In genomic region chr5:122498163-122498562, GRCh38 we compare ENCODE assay signal across 10 cellular contexts.
DNase-seq lines count a peak whose midpoint lies in the region; TF ChIP-seq lines count a peak whose summit lies in the region.
"Had no signal": no experiment of that assay in that cellular context is flagged by ENCODE, and none has a peak within 500 bp of the region (broad histone marks: within the 10 kb centered on the region; RNA-seq: fewer than 3 reads in every experiment).

No MANE protein-coding gene starts in this region.

- peak; percentile 19 for TF ChIP-seq CTCF in MCF 10A (IDR thresholded peaks at IDR 0.05; ENCODE audit: unreplicated experiment)
- no peak for TF ChIP-seq CTCF in breast epithelium (IDR thresholded peaks at IDR 0.05)
- TF ChIP-seq CTCF in testis (IDR thresholded peaks at IDR 0.05), result peak in 2 of 3 experiments; percentile 21 to 29
- TF ChIP-seq CTCF in MM.1S (IDR thresholded peaks at IDR 0.05; ENCODE audit: low read length), result no peak

- H3K36me3 ChIP-seq in breast epithelium, result no peaks in the 10 kb centered on the region
- no peaks in the 10 kb centered on the region for H3K36me3 ChIP-seq in adipocyte (ENCODE audit: control insufficient read depth, insufficient read depth, low read length, severe bottlenecking)
- H3K36me3 ChIP-seq in testis (ENCODE audit: low read depth, missing control alignments), result no peaks in the 10 kb centered on the region
- no peaks in the 10 kb centered on the region for H3K36me3 ChIP-seq in MM.1S (replicated peaks; ENCODE audit: insufficient read depth, low read length)
- H3K36me3 ChIP-seq: esophagus squamous epithelium had no signal

- no peak overlapping the region for H3K4me3 ChIP-seq in breast epithelium
- no peak overlapping the region for H3K4me3 ChIP-seq in adipocyte (ENCODE audit: low read length)
- H3K4me3 ChIP-seq in testis, result no peak overlapping the region
- no peak overlapping the region for H3K4me3 ChIP-seq in MM.1S (ENCODE audit: low read length)
- H3K4me3 ChIP-seq: esophagus squamous epithelium had no signal

- H3K4me3 Mint-ChIP-seq in MCF 10A (ENCODE audit: unreplicated experiment), result no peak overlapping the region

- no peak overlapping the region for H3K4me2 ChIP-seq in MM.1S (ENCODE audit: low read depth, low read length)

- no peaks in the 10 kb centered on the region for H3K79me2 ChIP-seq in MM.1S (ENCODE audit: low read length)

- H3K9ac ChIP-seq in adipocyte (ENCODE audit: low read length) (no peak overlapping the region), MM.1S (ENCODE audit: low read length) (no peak overlapping the region)

- H3K36me3 Mint-ChIP-seq in MCF 10A (ENCODE audit: insufficient read depth, unreplicated experiment), result no peaks in the 10 kb centered on the region

- intact Hi-C loops in MCF 10A (cut with micrococcal nuclease) (loop anchor here (1.0 kb wide), 1 partner anchor 302 kb away; no protein-coding TSS in a partner anchor), breast epithelium (cut with DNase I; ENCODE audit: low total_unique reads) (no loop called here), testis (cut with DNase I; ENCODE audit: low total_unique reads) (no loop called here)

- TF ChIP-seq POLR2A in breast epithelium (IDR thresholded peaks at IDR 0.05), result no peak
- no peak for TF ChIP-seq POLR2A in testis (IDR thresholded peaks at IDR 0.05)

- no peaks in the 10 kb centered on the region for H3K27me3 ChIP-seq in breast epithelium
- H3K27me3 ChIP-seq in adipocyte (replicated peaks; ENCODE audit: control insufficient read depth, insufficient read depth, low read length), result no peaks in the 10 kb centered on the region
- no peaks in the 10 kb centered on the region for H3K27me3 ChIP-seq in testis
- no peaks in the 10 kb centered on the region for H3K27me3 ChIP-seq in MM.1S (replicated peaks; ENCODE audit: insufficient read depth, low read length)
- H3K27me3 ChIP-seq: esophagus squamous epithelium had no signal

- CTCF ChIA-PET in MCF 10A (lab: Yijun Ruan, JAX), result interaction anchor here (0.5 to 10.9 kb wide), 7 partner anchors 10 to 312 kb away, joined by 3 to 67 read pairs (median 5); no protein-coding TSS in a partner anchor

- no peaks in the 10 kb centered on the region for H3K27me3 Mint-ChIP-seq in MCF 10A (ENCODE audit: insufficient read depth, unreplicated experiment)

- BruUV-seq in MCF 10A (replicated peaks; lab: Mats Ljungman, UMichigan), result no TSS peak

- H3K27ac ChIP-seq in breast epithelium (no peak overlapping the region), testis (no peak overlapping the region), MM.1S (ENCODE audit: low read length) (no peak overlapping the region)
- H3K27ac ChIP-seq: esophagus squamous epithelium had no signal

- H3F3A ChIP-seq in MM.1S (ENCODE audit: insufficient read depth, low read length), result no peaks in the 10 kb centered on the region

- no peak overlapping the region for H3K27ac Mint-ChIP-seq in MCF 10A (ENCODE audit: low read depth, unreplicated experiment)

- POLR2A ChIA-PET in MCF 10A (lab: Yijun Ruan, JAX), result interaction anchor here (0.5 to 0.9 kb wide), 4 partner anchors 36 to 485 kb away, joined by 3 read pairs; no protein-coding TSS in a partner anchor

- DNase-seq in MCF 10A (ENCODE audit: unreplicated experiment), result no peak
- DNase-seq in breast epithelium (ENCODE audit: low spot score in 2 of 2), result no peak
- DNase-seq in adipocyte (ENCODE audit: low read depth), result peak; percentile 74
- DNase-seq in iPS DF 4.7 (ENCODE audit: extremely low read depth, low spot score), result peak; percentile 68
- peak; percentile 27 for DNase-seq in testis
- no peak for DNase-seq in MM.1S
- no peak for DNase-seq in SKM-1 (lab: John Stamatoyannopoulos, UW; ENCODE audit: unreplicated experiment)
- DNase-seq in NK-92 (lab: John Stamatoyannopoulos, UW; ENCODE audit: unreplicated experiment), result no peak
- DNase-seq: activated gamma-delta T cell treated with Interleukin-2 at 50 U/mL for 16 hours, esophagus squamous epithelium had no signal

- H3K9me3 ChIP-seq in breast epithelium (no peaks in the 10 kb centered on the region), adipocyte (ENCODE audit: control insufficient read depth, low read length) (no peaks in the 10 kb centered on the region), testis (no peaks in the 10 kb centered on the region), MM.1S (replicated peaks; ENCODE audit: insufficient read depth, low read length) (no peaks in the 10 kb centered on the region)
- H3K9me3 ChIP-seq: esophagus squamous epithelium had no signal

- H3K4me1 ChIP-seq in breast epithelium, result no peaks in the 10 kb centered on the region
- peaks cover 19% of the 10 kb centered on the region for H3K4me1 ChIP-seq in adipocyte (ENCODE audit: control insufficient read depth, insufficient read depth, low read length)
- H3K4me1 ChIP-seq in testis, result no peaks in the 10 kb centered on the region
- H3K4me1 ChIP-seq in MM.1S (ENCODE audit: low read length), result no peaks in the 10 kb centered on the region

- no peaks in the 10 kb centered on the region for H4K20me1 ChIP-seq in MM.1S (ENCODE audit: insufficient read depth, low read length)

- H3K9me3 Mint-ChIP-seq in MCF 10A (ENCODE audit: unreplicated experiment), result no peaks in the 10 kb centered on the region

- peaks cover 32% of the 10 kb centered on the region for H3K4me1 Mint-ChIP-seq in MCF 10A (ENCODE audit: insufficient read depth, unreplicated experiment)

- no peak overlapping the region for H2AFZ ChIP-seq in MM.1S (ENCODE audit: low read length)

- H3K9me2 ChIP-seq in MM.1S (replicated peaks; ENCODE audit: insufficient read depth, low read length), result no peaks in the 10 kb centered on the region

- 55 to 66% methylated on average over 2 of the region's 2 CpGs for WGBS in testis, 2 donors

Comparison
In these comparisons a context has a peak if more than half of its experiments do, and no peak if none do; other contexts are left out.
1. CTCF ChIP-seq: peak in MCF 10A (single experiment) and testis (2 of 3); none in breast epithelium (0 of 3) and MM.1S (single experiment).
2. DNase-seq: peak in adipocyte (single experiment), iPS DF 4.7 (single experiment) and testis (single experiment); none in MCF 10A (single experiment), breast epithelium (0 of 2), MM.1S (single experiment), SKM-1 (single experiment) and NK-92 (single experiment).